ENCODE assay signal across 23 cellular contexts in the genomic region with DNA sequence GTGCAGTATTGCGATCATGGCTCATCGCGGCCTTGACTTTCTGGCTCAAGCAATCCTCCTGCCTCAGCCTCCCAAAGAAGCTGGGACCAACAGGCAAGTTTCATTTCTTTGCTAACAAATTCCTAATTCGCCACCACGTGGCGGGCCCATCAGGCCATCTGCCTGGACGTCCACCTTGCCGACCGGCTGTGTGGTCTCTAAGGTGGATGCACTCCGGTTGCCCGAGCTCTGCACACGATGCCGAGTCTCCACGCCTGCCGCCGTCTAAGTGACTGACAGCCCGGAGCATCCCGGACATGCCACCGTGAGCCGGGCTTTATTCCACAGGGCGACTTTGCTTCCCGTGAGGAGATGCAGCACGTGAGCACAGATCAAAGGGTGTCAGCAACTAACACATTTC.
"Had no signal": no experiment of that assay in that cellular context is flagged by ENCODE, and none has a peak within 500 bp of the region (broad histone marks: within the 10 kb centered on the region; RNA-seq: fewer than 3 reads in every experiment).

No MANE protein-coding gene starts in this region.

- H3K27ac Mint-ChIP-seq: endodermal cell; immature natural killer cell; naive thymus-derived CD4-positive, alpha-beta T cell; stimulated activated effector memory CD8-positive, alpha-beta T cell treated with anti-CD3 and anti-CD28 coated beads, Interleukin-12 subunit alpha, Interleukin-12 subunit beta, amount 100 ng/mL, for 72 hours had no signal

- H3K27me3 ChIP-seq: colonic mucosa, foreskin keratinocyte, right atrium auricular region, suprapubic skin, thyroid gland, upper lobe of left lung, vagina had no signal

- H3K36me3 Mint-ChIP-seq: immature natural killer cell; naive thymus-derived CD4-positive, alpha-beta T cell; stimulated activated effector memory CD8-positive, alpha-beta T cell treated with anti-CD3 and anti-CD28 coated beads, Interleukin-12 subunit alpha, Interleukin-12 subunit beta, amount 100 ng/mL, for 72 hours had no signal

- H3K27ac ChIP-seq: colonic mucosa, foreskin keratinocyte, right atrium auricular region, suprapubic skin, thyroid gland, upper lobe of left lung, vagina had no signal

- H3K9me3 Mint-ChIP-seq: endodermal cell; immature natural killer cell; neural crest cell; stimulated activated effector memory CD8-positive, alpha-beta T cell treated with anti-CD3 and anti-CD28 coated beads, Interleukin-12 subunit alpha, Interleukin-12 subunit beta, amount 100 ng/mL, for 72 hours had no signal

- H3K4me1 ChIP-seq: colonic mucosa, foreskin keratinocyte, right atrium auricular region, suprapubic skin, thyroid gland, upper lobe of left lung, vagina had no signal

- H3K4me1 Mint-ChIP-seq: endodermal cell; immature natural killer cell; naive thymus-derived CD4-positive, alpha-beta T cell; stimulated activated effector memory CD8-positive, alpha-beta T cell treated with anti-CD3 and anti-CD28 coated beads, Interleukin-12 subunit alpha, Interleukin-12 subunit beta, amount 100 ng/mL, for 72 hours had no signal

- ATAC-seq: foreskin keratinocyte; left colon; left ventricle myocardium superior; naive thymus-derived CD4-positive, alpha-beta T cell; stimulated activated effector memory CD8-positive, alpha-beta T cell treated with anti-CD3 and anti-CD28 coated beads, Interleukin-12 subunit alpha, Interleukin-12 subunit beta, amount 100 ng/mL, for 72 hours; stimulated activated naive CD8-positive, alpha-beta T cell treated with anti-CD3 and anti-CD28 coated beads, Interleukin-15, Interleukin-2, amounts not matched to agents 100 U/mL and 50 U/mL, for 24 hours had no signal

- H3K4me3 ChIP-seq: colonic mucosa, right atrium auricular region, smooth muscle cell, suprapubic skin, thyroid gland, upper lobe of left lung, vagina had no signal

- H3K9me3 ChIP-seq: colonic mucosa, right atrium auricular region, suprapubic skin, thyroid gland, upper lobe of left lung, vagina had no signal

- DNase-seq: colonic mucosa; dermis blood vessel endothelial cell; effector CD4-positive, alpha-beta T cell; endodermal cell; erythroblast; foreskin keratinocyte; immature natural killer cell; kidney; left colon; left ventricle myocardium superior; mesendoderm; stimulated activated CD4-positive, alpha-beta T cell treated with anti-CD3 and anti-CD28 coated beads, Interleukin-4, amount 100 ng/mL, for 1 hour; stimulated activated CD8-positive, alpha-beta memory T cell treated with anti-CD3 and anti-CD28 coated beads, Interleukin-4, amount 100 ng/mL, for 48 hours; stimulated activated naive CD8-positive, alpha-beta T cell treated with anti-CD3 and anti-CD28 coated beads, Interleukin-15, Interleukin-2, amounts not matched to agents 100 U/mL and 50 U/mL, for 24 hours; thyroid gland had no signal

- H3K4me3 Mint-ChIP-seq: endodermal cell; immature natural killer cell; naive thymus-derived CD4-positive, alpha-beta T cell; neural crest cell; stimulated activated effector memory CD8-positive, alpha-beta T cell treated with anti-CD3 and anti-CD28 coated beads, Interleukin-12 subunit alpha, Interleukin-12 subunit beta, amount 100 ng/mL, for 72 hours had no signal

- H3K36me3 ChIP-seq: colonic mucosa, right atrium auricular region, suprapubic skin, thyroid gland, upper lobe of left lung, vagina had no signal
